Comparison of ENCODE assay signal across 34 cellular contexts in the genomic region with DNA sequence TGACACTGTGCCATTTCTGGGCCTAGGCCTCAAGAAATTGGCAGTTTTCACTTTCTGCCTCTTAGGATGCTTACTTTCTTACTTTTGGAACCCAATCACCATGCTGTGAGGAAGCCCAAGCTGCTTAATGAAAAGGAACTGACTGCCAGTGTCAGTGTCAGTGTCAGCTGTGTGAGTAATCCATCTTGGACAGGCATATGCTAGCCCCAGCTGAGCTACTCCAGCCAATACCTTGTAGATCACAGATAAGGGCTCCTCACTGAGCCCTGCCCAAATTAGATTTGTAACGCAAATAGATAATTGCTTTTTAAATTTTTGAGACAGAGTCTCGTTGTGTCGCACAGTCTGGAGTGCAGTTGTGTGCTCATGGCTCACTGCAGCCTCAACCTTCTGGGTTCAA.
"Had no signal": no experiment of that assay in that cellular context is flagged by ENCODE, and none has a peak within 500 bp of the region (broad histone marks: within the 10 kb centered on the region; RNA-seq: fewer than 3 reads in every experiment).

No MANE protein-coding gene starts in this region.

- ATAC-seq: activated CD4-positive, CD25-positive, alpha-beta regulatory T cell treated with anti-CD3 and anti-CD28 coated beads, Interleukin-2, amount 50 U/mL, for 24 hours; activated CD8-positive, alpha-beta memory T cell treated with anti-CD3 and anti-CD28 coated beads, Interleukin-2, amount 10 ng/mL, durations not matched to agents 7 days and 5 days; activated CD8-positive, alpha-beta T cell treated with anti-CD3 and anti-CD28 coated beads for 36 hours; activated naive CD8-positive, alpha-beta T cell treated with anti-CD3 and anti-CD28 coated beads, Interleukin-2, amount 50 U/mL, for 24 hours; body of pancreas; effector memory CD8-positive, alpha-beta T cell; gastroesophageal sphincter; heart right ventricle; WTC11 had no signal

- H3K27me3 ChIP-seq: adrenal gland, body of pancreas, esophagus muscularis mucosa, gastroesophageal sphincter, heart right ventricle had no signal

- DNase-seq: activated CD4-positive, alpha-beta T cell treated with anti-CD3 and anti-CD28 coated beads for 48 hours; activated CD4-positive, alpha-beta T cell treated with anti-CD3 and anti-CD28 coated beads, Interleukin-2, amount 50 U/mL, for 1 hour; activated CD4-positive, alpha-beta T cell treated with anti-CD3 and anti-CD28 coated beads, Interleukin-2, amount 50 U/mL, for 48 hours; activated CD8-positive, alpha-beta memory T cell treated with anti-CD3 and anti-CD28 coated beads, Interleukin-2, amount 10 ng/mL, durations not matched to agents 7 days and 5 days; activated CD8-positive, alpha-beta memory T cell treated with anti-CD3 and anti-CD28 coated beads, Interleukin-2, amount 50 U/mL, for 4 hours; activated CD8-positive, alpha-beta T cell treated with anti-CD3 and anti-CD28 coated beads for 36 hours; activated effector memory CD4-positive, alpha-beta T cell treated with anti-CD3 and anti-CD28 coated beads, Interleukin-2, amount 50 U/mL, for 16 hours; activated naive CD4-positive, alpha-beta T cell treated with anti-CD3 and anti-CD28 coated beads for 36 hours; activated naive CD8-positive, alpha-beta T cell treated with anti-CD3 and anti-CD28 coated beads for 36 hours; activated naive CD8-positive, alpha-beta T cell treated with anti-CD3 and anti-CD28 coated beads, Interleukin-2, amount 50 U/mL, for 24 hours; activated T-cell treated with anti-CD3 and anti-CD28 coated beads, Interleukin-2, amount 50 U/mL, for 1 hour; activated T-cell treated with anti-CD3 and anti-CD28 coated beads, Interleukin-2, amount 50 U/mL, for 48 hours; adrenal gland; amygdala; aorta; body of pancreas; caudate nucleus; cortex of kidney; dermis blood vessel endothelial cell; effector CD4-positive, alpha-beta T cell; effector memory CD8-positive, alpha-beta T cell; erythroblast; foreskin melanocyte; heart right ventricle; hippocampal formation; T1000 had no signal

- H3K36me3 ChIP-seq: adrenal gland, esophagus muscularis mucosa, gastroesophageal sphincter, heart right ventricle had no signal

- H3K27ac ChIP-seq: adrenal gland, body of pancreas, esophagus muscularis mucosa, gastroesophageal sphincter, heart right ventricle had no signal

- H3K36me3 Mint-ChIP-seq: activated CD8-positive, alpha-beta memory T cell treated with anti-CD3 and anti-CD28 coated beads, Interleukin-2, amount 10 ng/mL, durations not matched to agents 7 days and 5 days; activated naive CD4-positive, alpha-beta T cell treated with anti-CD3 and anti-CD28 coated beads, Interleukin-2, amount 50 U/mL, for 24 hours; WTC11 had no signal

- H3K4me3 Mint-ChIP-seq: activated CD8-positive, alpha-beta memory T cell treated with anti-CD3 and anti-CD28 coated beads, Interleukin-2, amount 10 ng/mL, durations not matched to agents 7 days and 5 days; activated CD8-positive, alpha-beta T cell treated with anti-CD3 and anti-CD28 coated beads for 36 hours; activated naive CD4-positive, alpha-beta T cell treated with anti-CD3 and anti-CD28 coated beads for 36 hours; activated naive CD4-positive, alpha-beta T cell treated with anti-CD3 and anti-CD28 coated beads, Interleukin-2, amount 50 U/mL, for 24 hours; activated naive CD8-positive, alpha-beta T cell treated with anti-CD3 and anti-CD28 coated beads for 36 hours; activated naive CD8-positive, alpha-beta T cell treated with anti-CD3 and anti-CD28 coated beads, Interleukin-2, amount 50 U/mL, for 24 hours; activated T-helper 1 cell treated with anti-CD3 and anti-CD28 coated beads, Interleukin-12 subunit alpha, Interleukin-12 subunit beta, Interleukin-2, Interleukin-4 antibody, amounts not matched to agents 30 ng/mL and 10 ng/mL and 1 ng/mL, durations not matched to agents 14 hours and 24 hours and 36 hours; effector memory CD8-positive, alpha-beta T cell; T-helper 2 cell treated with Interferon-gamma antibody and Interleukin-4, amounts not matched to agents 5 μg/mL and 100 μg/mL, for 36 hours; WTC11 had no signal

- H3K9me3 ChIP-seq: adrenal gland, body of pancreas, esophagus muscularis mucosa, gastroesophageal sphincter, heart right ventricle had no signal

- H3K4me1 ChIP-seq: adrenal gland, body of pancreas, esophagus muscularis mucosa, gastroesophageal sphincter, heart right ventricle had no signal

- H3K27ac Mint-ChIP-seq: activated CD8-positive, alpha-beta memory T cell treated with anti-CD3 and anti-CD28 coated beads, Interleukin-2, amount 10 ng/mL, durations not matched to agents 7 days and 5 days; activated CD8-positive, alpha-beta T cell treated with anti-CD3 and anti-CD28 coated beads for 36 hours; activated naive CD4-positive, alpha-beta T cell treated with anti-CD3 and anti-CD28 coated beads for 36 hours; activated naive CD4-positive, alpha-beta T cell treated with anti-CD3 and anti-CD28 coated beads, Interleukin-2, amount 50 U/mL, for 24 hours; activated naive CD8-positive, alpha-beta T cell treated with anti-CD3 and anti-CD28 coated beads for 36 hours; activated naive CD8-positive, alpha-beta T cell treated with anti-CD3 and anti-CD28 coated beads, Interleukin-2, amount 50 U/mL, for 24 hours; activated T-helper 1 cell treated with anti-CD3 and anti-CD28 coated beads, Interleukin-12 subunit alpha, Interleukin-12 subunit beta, Interleukin-2, Interleukin-4 antibody, amounts not matched to agents 30 ng/mL and 10 ng/mL and 1 ng/mL, durations not matched to agents 14 hours and 24 hours and 36 hours; activated T-helper 2 cell treated with anti-CD3 and anti-CD28 coated beads, Interferon-gamma antibody, Interleukin-2, Interleukin-4, amounts not matched to agents 10 μg/mL and 5 μg/mL and 100 μg/mL, durations not matched to agents 14 hours and 24 hours and 36 hours; effector memory CD8-positive, alpha-beta T cell; T-helper 2 cell treated with Interferon-gamma antibody and Interleukin-4, amounts not matched to agents 5 μg/mL and 100 μg/mL, for 36 hours; WTC11 had no signal

- H3K4me3 ChIP-seq: adrenal gland, body of pancreas, esophagus muscularis mucosa, gastroesophageal sphincter, heart right ventricle had no signal

- H3K4me1 Mint-ChIP-seq: activated CD8-positive, alpha-beta memory T cell treated with anti-CD3 and anti-CD28 coated beads, Interleukin-2, amount 10 ng/mL, durations not matched to agents 7 days and 5 days; activated naive CD4-positive, alpha-beta T cell treated with anti-CD3 and anti-CD28 coated beads, Interleukin-2, amount 50 U/mL, for 24 hours; activated naive CD8-positive, alpha-beta T cell treated with anti-CD3 and anti-CD28 coated beads, Interleukin-2, amount 50 U/mL, for 24 hours had no signal

- H3K9me3 Mint-ChIP-seq: activated CD8-positive, alpha-beta T cell treated with anti-CD3 and anti-CD28 coated beads for 36 hours; activated naive CD4-positive, alpha-beta T cell treated with anti-CD3 and anti-CD28 coated beads for 36 hours; activated naive CD4-positive, alpha-beta T cell treated with anti-CD3 and anti-CD28 coated beads, Interleukin-2, amount 50 U/mL, for 24 hours; activated naive CD8-positive, alpha-beta T cell treated with anti-CD3 and anti-CD28 coated beads for 36 hours; activated naive CD8-positive, alpha-beta T cell treated with anti-CD3 and anti-CD28 coated beads, Interleukin-2, amount 50 U/mL, for 24 hours; activated T-helper 1 cell treated with anti-CD3 and anti-CD28 coated beads, Interleukin-12 subunit alpha, Interleukin-12 subunit beta, Interleukin-2, Interleukin-4 antibody, amounts not matched to agents 30 ng/mL and 10 ng/mL and 1 ng/mL, durations not matched to agents 14 hours and 24 hours and 36 hours; activated T-helper 2 cell treated with anti-CD3 and anti-CD28 coated beads, Interferon-gamma antibody, Interleukin-2, Interleukin-4, amounts not matched to agents 10 μg/mL and 5 μg/mL and 100 μg/mL, durations not matched to agents 14 hours and 24 hours and 36 hours; effector memory CD8-positive, alpha-beta T cell; T-helper 2 cell treated with Interferon-gamma antibody and Interleukin-4, amounts not matched to agents 5 μg/mL and 100 μg/mL, for 36 hours; WTC11 had no signal

- H3K27me3 Mint-ChIP-seq: activated CD8-positive, alpha-beta memory T cell treated with anti-CD3 and anti-CD28 coated beads, Interleukin-2, amount 10 ng/mL, durations not matched to agents 7 days and 5 days; activated CD8-positive, alpha-beta T cell treated with anti-CD3 and anti-CD28 coated beads for 36 hours; activated naive CD4-positive, alpha-beta T cell treated with anti-CD3 and anti-CD28 coated beads, Interleukin-2, amount 50 U/mL, for 24 hours; activated naive CD8-positive, alpha-beta T cell treated with anti-CD3 and anti-CD28 coated beads for 36 hours; activated naive CD8-positive, alpha-beta T cell treated with anti-CD3 and anti-CD28 coated beads, Interleukin-2, amount 50 U/mL, for 24 hours had no signal
